Comparison of ENCODE assay signal across 20 cellular contexts in genomic region chr3:115448856-115449255, GRCh38.
DNase-seq lines count a peak whose midpoint lies in the region; FAIRE-seq and TF ChIP-seq lines count a peak whose summit lies in the region.
"Had no signal": no experiment of that assay in that cellular context is flagged by ENCODE, and none has a peak within 500 bp of the region (broad histone marks: within the 10 kb centered on the region; RNA-seq: fewer than 3 reads in every experiment).

No MANE protein-coding gene starts in this region.

- DNase-seq in AG09309 (ENCODE audit: low read depth): peak; percentile 11
- peak; percentile 74 for DNase-seq in adipocyte (ENCODE audit: low read depth)
- peak; percentile 19 for DNase-seq in fibroblast of gingiva (ENCODE audit: low read depth)
- DNase-seq in kidney: no peak
- no peak for DNase-seq in erythroblast (lab: John Stamatoyannopoulos, UW)
- no peak for DNase-seq in DMS153 (lab: John Stamatoyannopoulos, UW)
- no peak for DNase-seq in activated CD4-positive, alpha-beta T cell treated with anti-CD3 and anti-CD28 coated beads for 1 hour
- no peak for DNase-seq in NCI-H1694 (lab: John Stamatoyannopoulos, UW)
- DNase-seq: BE2C; CD4-positive, alpha-beta memory T cell; COR-L47; DND-41; GDM1 had no signal

- H3K9ac ChIP-seq in adipocyte (ENCODE audit: low read length): no peak overlapping the region
- no peak overlapping the region for H3K9ac ChIP-seq in kidney (ENCODE audit: low read length in 2 of 2)

- intact Hi-C loops in kidney (cut with DNase I): no loop called here

- no peak overlapping the region for H3K27ac ChIP-seq in kidney (ENCODE audit: low read depth in 2 of 2, low read length in 2 of 2)
- H3K27ac ChIP-seq: 22Rv1, C4-2B had no signal

- H3K4me3 ChIP-seq in AG09309 (ENCODE audit: control insufficient read depth, low read depth, low read length): no peak overlapping the region
- H3K4me3 ChIP-seq in adipocyte (ENCODE audit: low read length): no peak overlapping the region
- H3K4me3 ChIP-seq in kidney (ENCODE audit: low read length in 2 of 2): no peak overlapping the region

- peak; percentile 6 for FAIRE-seq in kidney (lab: Jason Lieb, UNC)
- FAIRE-seq: D721Med, GM19239, H1, HepG2, HTR-8/SVneo had no signal

- H3K9me3 ChIP-seq in adipocyte (ENCODE audit: control insufficient read depth, low read length) (no peaks in the 10 kb centered on the region), kidney (ENCODE audit: control insufficient read depth in 1 of 2, low read length in 2 of 2) (no peaks in the 10 kb centered on the region)
- H3K9me3 ChIP-seq: BE2C had no signal

- TF ChIP-seq POLR2A in erythroblast (IDR thresholded peaks at IDR 0.05; ENCODE audit: low read length): no peak

- TF ChIP-seq CTCF in AG09309 (IDR thresholded peaks at IDR 0.05; ENCODE audit: control insufficient read depth, insufficient read depth, low read depth, low read length, missing control alignments) (no peak), kidney (IDR thresholded peaks at IDR 0.05; ENCODE audit: borderline replicate concordance, extremely low read depth, insufficient read depth) (no peak)

- H3K4me1 ChIP-seq in adipocyte (ENCODE audit: control insufficient read depth, insufficient read depth, low read length): peaks cover 17% of the 10 kb centered on the region
- H3K4me1 ChIP-seq in kidney (ENCODE audit: control insufficient read depth in 1 of 2, insufficient read depth in 1 of 2, low read depth in 1 of 2, low read length in 2 of 2): no peaks in the 10 kb centered on the region

- H3K36me3 ChIP-seq in adipocyte (ENCODE audit: control insufficient read depth, insufficient read depth, low read length, severe bottlenecking): no peaks in the 10 kb centered on the region
- no peaks in the 10 kb centered on the region for H3K36me3 ChIP-seq in kidney (ENCODE audit: control insufficient read depth in 1 of 2, insufficient read depth in 2 of 2, low read length in 2 of 2)
- H3K36me3 ChIP-seq: BE2C had no signal

- no peaks in the 10 kb centered on the region for H3K27me3 ChIP-seq in adipocyte (replicated peaks; ENCODE audit: control insufficient read depth, insufficient read depth, low read length)
- H3K27me3 ChIP-seq: BE2C had no signal

Comparison
In these comparisons a context has a peak if more than half of its experiments do, and no peak if none do; other contexts are left out.
1. DNase-seq: peak in AG09309 (single experiment), adipocyte (single experiment) and fibroblast of gingiva (single experiment); none in kidney (single experiment), erythroblast (0 of 2), DMS153 (single experiment), activated CD4-positive, alpha-beta T cell treated with anti-CD3 and anti-CD28 coated beads for 1 hour (single experiment) and NCI-H1694 (single experiment).